Comparison of ENCODE assay signal across 15 cellular contexts in genomic region chr3:37646865-37647264, GRCh38.
"Had no signal": no experiment of that assay in that cellular context is flagged by ENCODE, and none has a peak within 500 bp of the region (broad histone marks: within the 10 kb centered on the region; RNA-seq: fewer than 3 reads in every experiment).

No MANE protein-coding gene starts in this region.

- H3K27ac ChIP-seq: neural progenitor cell, upper lobe of left lung, VCaP had no signal

- H3K4me1 ChIP-seq: neural progenitor cell, upper lobe of left lung had no signal

- ATAC-seq: activated naive CD4-positive, alpha-beta T cell treated with anti-CD3 and anti-CD28 coated beads, Interleukin-2, amount 50 U/mL, for 72 hours; activated T-cell treated with anti-CD3 and anti-CD28 coated beads, Interleukin-2, amount 50 U/mL, for 4 hours; T-cell had no signal

- H3K4me3 ChIP-seq: neural progenitor cell, upper lobe of left lung had no signal

- DNase-seq: activated CD4-positive, alpha-beta memory T cell treated with anti-CD3 and anti-CD28 coated beads, Interleukin-2, amount 10 ng/mL, durations not matched to agents 7 days and 5 days; activated effector memory CD4-positive, alpha-beta T cell treated with anti-CD3 and anti-CD28 coated beads, Interleukin-2, amount 50 U/mL, for 16 hours; activated T-cell treated with anti-CD3 and anti-CD28 coated beads, Interleukin-2, amount 50 U/mL, for 4 hours; amniotic stem cell; erythroblast; Right ventricle myocardium superior; SK-N-SH; stimulated activated CD4-positive, alpha-beta T cell treated with anti-CD3 and anti-CD28 coated beads, Interleukin-4, amount 100 ng/mL, for 24 hours; stimulated activated naive CD4-positive, alpha-beta T cell treated with Interleukin-2 at 50 U/mL for 16 hours; T-cell; T-helper 9 cell; upper lobe of left lung had no signal

- H3K36me3 ChIP-seq: neural progenitor cell, upper lobe of left lung had no signal

- H3K27me3 ChIP-seq: neural progenitor cell, upper lobe of left lung had no signal
